Comparison of ENCODE assay signal across 1 cellular context in genomic region chr4:118076958-118077766, GRCh38.
TF ChIP-seq lines count a peak whose summit lies in the region.

No MANE protein-coding gene starts in this region.

TF ChIP-seq in WTC11, 78 proteins besides CTCF, POLR2A, EP300 and RAD21 (continued from another document):
- no peak for TF ChIP-seq ZNF532 (CRISPR knock-in tag; IDR thresholded peaks at IDR 0.05; ENCODE audit: borderline replicate concordance)
- TF ChIP-seq SMAD3 (CRISPR knock-in tag; IDR thresholded peaks at IDR 0.05; ENCODE audit: borderline replicate concordance): no peak
- no peak for TF ChIP-seq NR1H2 (CRISPR knock-in tag; IDR thresholded peaks at IDR 0.05)
- TF ChIP-seq, protein P1, sequence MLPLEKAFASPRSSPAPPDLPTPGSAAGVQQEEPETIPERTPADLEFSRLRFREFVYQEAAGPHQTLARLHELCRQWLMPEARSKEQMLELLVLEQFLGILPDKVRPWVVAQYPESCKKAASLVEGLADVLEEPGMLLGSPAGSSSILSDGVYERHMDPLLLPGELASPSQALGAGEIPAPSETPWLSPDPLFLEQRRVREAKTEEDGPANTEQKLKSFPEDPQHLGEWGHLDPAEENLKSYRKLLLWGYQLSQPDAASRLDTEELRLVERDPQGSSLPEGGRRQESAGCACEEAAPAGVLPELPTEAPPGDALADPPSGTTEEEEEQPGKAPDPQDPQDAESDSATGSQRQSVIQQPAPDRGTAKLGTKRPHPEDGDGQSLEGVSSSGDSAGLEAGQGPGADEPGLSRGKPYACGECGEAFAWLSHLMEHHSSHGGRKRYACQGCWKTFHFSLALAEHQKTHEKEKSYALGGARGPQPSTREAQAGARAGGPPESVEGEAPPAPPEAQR (CRISPR knock-in tag; IDR thresholded peaks at IDR 0.05): no peak
- no peak for TF ChIP-seq TP53 (CRISPR knock-in tag; IDR thresholded peaks at IDR 0.05)
- no peak for TF ChIP-seq CREB1 (CRISPR knock-in tag; IDR thresholded peaks at IDR 0.05)
- no peak for TF ChIP-seq ZMAT4 (CRISPR knock-in tag; IDR thresholded peaks at IDR 0.05)
TF ChIP-seq in WTC11: peak in this region for 0.
